Comparison of ENCODE assay signal across 18 cellular contexts in genomic region chr3:178699810-178700209, GRCh38.
DNase-seq lines count a peak whose midpoint lies in the region; TF ChIP-seq lines count a peak whose summit lies in the region.
"Had no signal": no experiment of that assay in that cellular context is flagged by ENCODE, and none has a peak within 500 bp of the region (broad histone marks: within the 10 kb centered on the region; RNA-seq: fewer than 3 reads in every experiment).

No MANE protein-coding gene starts in this region.

- POLR2A ChIA-PET in MCF 10A (lab: Yijun Ruan, JAX) (interaction anchor here (0.7 kb wide), 1 partner anchor 11 kb away, joined by 4 read pairs; no protein-coding TSS in a partner anchor), SK-N-SH (lab: Yijun Ruan, JAX) (no interaction called here)

- H3K4me3 ChIP-seq in breast epithelium (no peak overlapping the region), cardiac fibroblast (replicated peaks in 1 of 2; ENCODE audit: low read depth in 2 of 2, low read length in 2 of 2) (no peak overlapping the region), testis (no peak overlapping the region), Peyer's patch (no peak overlapping the region), SK-N-SH (ENCODE audit: low read depth in 2 of 2, low read length in 1 of 2) (no peak overlapping the region), coronary artery (no peak overlapping the region)
- H3K4me3 ChIP-seq: gastrocnemius medialis, right lobe of liver, stomach had no signal

- H3K27ac ChIP-seq in breast epithelium (no peak overlapping the region), testis (no peak overlapping the region), Peyer's patch (no peak overlapping the region), SK-N-SH (ENCODE audit: low read depth in 2 of 2, low read length in 1 of 2) (no peak overlapping the region), coronary artery (no peak overlapping the region)
- H3K27ac ChIP-seq: gastrocnemius medialis, KMS-11, right lobe of liver, stomach had no signal

- DNase-seq in MCF 10A (ENCODE audit: unreplicated experiment), result peak; percentile 64
- no peak for DNase-seq in breast epithelium (ENCODE audit: low spot score in 2 of 2)
- peak; percentile 85 for DNase-seq in M059J (ENCODE audit: low read depth)
- peak; percentile 4 to 6 for DNase-seq in cardiac fibroblast (ENCODE audit: low read depth in 2 of 2)
- DNase-seq in testis, result peak; percentile 16
- no peak for DNase-seq in Peyer's patch
- DNase-seq in SK-N-SH, result no peak
- DNase-seq in coronary artery (ENCODE audit: low spot score), result no peak
- DNase-seq: activated CD4-positive, alpha-beta T cell treated with anti-CD3 and anti-CD28 coated beads for 1 hour; activated effector memory CD4-positive, alpha-beta T cell treated with Interleukin-2 at 50 U/mL for 16 hours; cortex of kidney; gastrocnemius medialis; NCI-H1436 treated with DMSO at 0.1 percent for 48 hours; NCI-H510A treated with DMSO at 0.1 percent for 48 hours; right lobe of liver; stomach; T1000 had no signal

- no peaks in the 10 kb centered on the region for H3K9me2 ChIP-seq in SK-N-SH

- peaks cover 16% of the 10 kb centered on the region for H3K9me3 Mint-ChIP-seq in MCF 10A (ENCODE audit: unreplicated experiment)

- H3K9ac ChIP-seq in SK-N-SH, result no peak overlapping the region
- H3K9ac ChIP-seq: KMS-11 had no signal

- H3K4me1 Mint-ChIP-seq in MCF 10A (ENCODE audit: insufficient read depth, unreplicated experiment), result peaks cover 21% of the 10 kb centered on the region

- 35 to 59% methylated on average over 3 of the region's 3 CpGs for WGBS in testis, 2 donors
- 0% methylated on average over 3 of the region's 3 CpGs for WGBS in SK-N-SH (ENCODE audit: low lambda C conversion rate)

- no peak overlapping the region for H3K27ac Mint-ChIP-seq in MCF 10A (ENCODE audit: low read depth, unreplicated experiment)

- H3K9me3 ChIP-seq in breast epithelium (peaks cover 8 to 11% of the 10 kb centered on the region in 2 donors), testis (no peaks in the 10 kb centered on the region), Peyer's patch (peaks cover 0 to 4% (median 0%) of the 10 kb centered on the region in 4 donors), SK-N-SH (no peaks in the 10 kb centered on the region)
- H3K9me3 ChIP-seq: gastrocnemius medialis, right lobe of liver had no signal

- no TSS peak for BruUV-seq in MCF 10A (replicated peaks; lab: Mats Ljungman, UMichigan)

- intact Hi-C loops in MCF 10A (cut with micrococcal nuclease) (loop anchor here (10.0 kb wide), 1 partner anchor 75 kb away; no protein-coding TSS in a partner anchor), breast epithelium (cut with DNase I; ENCODE audit: low total_unique reads) (no loop called here), testis (cut with DNase I; ENCODE audit: low total_unique reads) (no loop called here)

- H2AFZ ChIP-seq in SK-N-SH (ENCODE audit: low read depth), result no peak overlapping the region

- no peak for TF ChIP-seq POLR2A in breast epithelium (IDR thresholded peaks at IDR 0.05)
- TF ChIP-seq POLR2A in testis (IDR thresholded peaks at IDR 0.05), result no peak
- no peak for TF ChIP-seq POLR2A in Peyer's patch (IDR thresholded peaks at IDR 0.05)

- H3K36me3 Mint-ChIP-seq in MCF 10A (ENCODE audit: insufficient read depth, unreplicated experiment), result no peaks in the 10 kb centered on the region

- H3K4me2 ChIP-seq in SK-N-SH, result no peak overlapping the region
- H3K4me2 ChIP-seq: KMS-11 had no signal

- H3K27me3 ChIP-seq in breast epithelium (no peaks in the 10 kb centered on the region), testis (no peaks in the 10 kb centered on the region), Peyer's patch (no peaks in the 10 kb centered on the region), SK-N-SH (ENCODE audit: insufficient read depth) (no peaks in the 10 kb centered on the region)
- H3K27me3 ChIP-seq: gastrocnemius medialis, right lobe of liver, stomach had no signal

- H3F3A ChIP-seq in SK-N-SH (replicated peaks; ENCODE audit: insufficient read depth), result no peaks in the 10 kb centered on the region

- H3K4me1 ChIP-seq in breast epithelium (no peaks in the 10 kb centered on the region), testis (no peaks in the 10 kb centered on the region), Peyer's patch (no peaks in the 10 kb centered on the region), SK-N-SH (ENCODE audit: control insufficient read depth in 1 of 2, insufficient read depth in 2 of 2, low read depth in 1 of 2, low read length in 1 of 2) (no peaks in the 10 kb centered on the region)
- H3K4me1 ChIP-seq: gastrocnemius medialis, right lobe of liver had no signal

- TF ChIP-seq CTCF in MCF 10A (IDR thresholded peaks at IDR 0.05; ENCODE audit: unreplicated experiment) (no peak), breast epithelium (IDR thresholded peaks at IDR 0.05) (no peak), cardiac fibroblast (IDR thresholded peaks at IDR 0.05; ENCODE audit: low read depth, low read length) (no peak), testis (IDR thresholded peaks at IDR 0.05) (no peak), Peyer's patch (IDR thresholded peaks at IDR 0.05) (no peak), SK-N-SH (IDR thresholded peaks at IDR 0.05) (no peak), coronary artery (IDR thresholded peaks at IDR 0.05) (no peak)

- TF ChIP-seq EP300 in SK-N-SH (IDR thresholded peaks at IDR 0.05; ENCODE audit: borderline replicate concordance in 1 of 2, low read depth in 1 of 2, low read length in 1 of 2), result no peak

- CTCF ChIA-PET in MCF 10A (lab: Yijun Ruan, JAX) (interaction anchor here (0.6 kb wide), 1 partner anchor 265 kb away, joined by 3 read pairs; no protein-coding TSS in a partner anchor), SK-N-SH (lab: Yijun Ruan, JAX) (no interaction called here)

- H3K4me3 Mint-ChIP-seq in MCF 10A (ENCODE audit: unreplicated experiment), result no peak overlapping the region

- H3K27me3 Mint-ChIP-seq in MCF 10A (ENCODE audit: insufficient read depth, unreplicated experiment), result no peaks in the 10 kb centered on the region

- H3K79me2 ChIP-seq in SK-N-SH (ENCODE audit: insufficient read depth), result no peaks in the 10 kb centered on the region

- H4K20me1 ChIP-seq in SK-N-SH (ENCODE audit: insufficient read depth), result no peaks in the 10 kb centered on the region

- no peak for TF ChIP-seq RAD21 in SK-N-SH (IDR thresholded peaks at IDR 0.05; ENCODE audit: low read length)

- H3K36me3 ChIP-seq in breast epithelium (no peaks in the 10 kb centered on the region), testis (ENCODE audit: low read depth, missing control alignments) (no peaks in the 10 kb centered on the region), Peyer's patch (no peaks in the 10 kb centered on the region), SK-N-SH (replicated peaks in 1 of 2; ENCODE audit: control insufficient read depth in 1 of 2, insufficient read depth in 2 of 2, low read length in 1 of 2) (no peaks in the 10 kb centered on the region)
- H3K36me3 ChIP-seq: gastrocnemius medialis, right lobe of liver, stomach had no signal

TF ChIP-seq in SK-N-SH, 30 proteins besides CTCF, POLR2A, EP300 and RAD21:
- TF ChIP-seq MEF2A (IDR thresholded peaks at IDR 0.05; ENCODE audit: borderline replicate concordance, low read depth), result no peak

Comparison
In these comparisons a context has a peak if more than half of its experiments do, and no peak if none do; other contexts are left out.
1. DNase-seq: peak in MCF 10A (single experiment), M059J (single experiment), cardiac fibroblast (2 of 2) and testis (single experiment); none in breast epithelium (0 of 2), Peyer's patch (0 of 3), SK-N-SH (single experiment) and coronary artery (single experiment).